ENCODE assay signal across 8 cellular contexts in genomic region chr3:142447308-142447851, GRCh38. TPM values are rescaled to one million over a fixed set of nuclear protein-coding genes. Genes with fewer than 3 reads are reported as not detected.
DNase-seq lines count a peak whose midpoint lies in the region; ATAC-seq and TF ChIP-seq lines count a peak whose summit lies in the region.

No MANE protein-coding gene starts in this region.

- peak overlapping the region; percentile 98 for H3K27ac Mint-ChIP-seq in T-helper 1 cell treated with Interleukin-12 subunit alpha and Interleukin-12 subunit beta and Interleukin-4 antibody, amounts not matched to agents 30 μg/mL and 1 μg/mL, for 36 hours

- ATAC-seq in GM21381 (IDR thresholded peaks at IDR 0.05; ENCODE audit: unreplicated experiment) = peak; percentile 29

- peaks cover 38% of the 10 kb centered on the region for H3K36me3 Mint-ChIP-seq in T-helper 1 cell treated with Interleukin-12 subunit alpha and Interleukin-12 subunit beta and Interleukin-4 antibody, amounts not matched to agents 30 μg/mL and 1 μg/mL, for 36 hours (ENCODE audit: low read depth)

- no peaks in the 10 kb centered on the region for H3K27me3 Mint-ChIP-seq in T-helper 1 cell treated with Interleukin-12 subunit alpha and Interleukin-12 subunit beta and Interleukin-4 antibody, amounts not matched to agents 30 μg/mL and 1 μg/mL, for 36 hours (ENCODE audit: low read depth)

- H3K4me1 Mint-ChIP-seq in T-helper 1 cell treated with Interleukin-12 subunit alpha and Interleukin-12 subunit beta and Interleukin-4 antibody, amounts not matched to agents 30 μg/mL and 1 μg/mL, for 36 hours (ENCODE audit: low read depth) = peaks cover 29% of the 10 kb centered on the region

- no peaks in the 10 kb centered on the region for H3K36me3 ChIP-seq in right atrium auricular region
- H3K36me3 ChIP-seq in rectal smooth muscle tissue (ENCODE audit: control insufficient read depth, insufficient read depth, low read length) = no peaks in the 10 kb centered on the region

- H3K4me3 ChIP-seq in right atrium auricular region (peak overlapping the region; percentile 92 to 98), rectal smooth muscle tissue (ENCODE audit: low read length) (peak overlapping the region; percentile 100)

- H3K4me1 ChIP-seq in right atrium auricular region (peaks cover 0 to 16% of the 10 kb centered on the region in 2 donors), rectal smooth muscle tissue (ENCODE audit: control insufficient read depth, insufficient read depth, low read length) (peaks cover 5% of the 10 kb centered on the region)

- H3K27me3 ChIP-seq in right atrium auricular region (no peaks in the 10 kb centered on the region), rectal smooth muscle tissue (ENCODE audit: control insufficient read depth, insufficient read depth, low read length) (no peaks in the 10 kb centered on the region)

- TF ChIP-seq CTCF in right atrium auricular region (IDR thresholded peaks at IDR 0.05) = no peak

- H3K9me3 ChIP-seq in right atrium auricular region = no peaks in the 10 kb centered on the region

- peak overlapping the region; percentile 100 for H3K9ac ChIP-seq in rectal smooth muscle tissue (ENCODE audit: low read length)

- peak overlapping the region; percentile 85 for H3K27ac ChIP-seq in angular gyrus (ENCODE audit: low read depth, low read length)
- H3K27ac ChIP-seq in right atrium auricular region = peak overlapping the region; percentile 95 to 98
- H3K27ac ChIP-seq in rectal smooth muscle tissue (ENCODE audit: low read depth, low read length) = peak overlapping the region; percentile 93

- peak overlapping the region; percentile 96 for H3K4me3 Mint-ChIP-seq in T-helper 1 cell treated with Interleukin-12 subunit alpha and Interleukin-12 subunit beta and Interleukin-4 antibody, amounts not matched to agents 30 μg/mL and 1 μg/mL, for 36 hours

- DNase-seq in COLO829 (ENCODE audit: low spot score) = peak; percentile 39
- peak; percentile 56 for DNase-seq in HT-29 (ENCODE audit: low spot score)
- DNase-seq in right atrium auricular region (ENCODE audit: low spot score) = no peak
- DNase-seq in HuH-7.5 (ENCODE audit: low spot score) = no peak

- H3K9me3 Mint-ChIP-seq in T-helper 1 cell treated with Interleukin-12 subunit alpha and Interleukin-12 subunit beta and Interleukin-4 antibody, amounts not matched to agents 30 μg/mL and 1 μg/mL, for 36 hours = no peaks in the 10 kb centered on the region

RNA-seq across cellular contexts. Expression of gene XRN1, which starts 0.5 kb away (rescaled TPM):
- total RNA-seq in HT-29 (2014; rRNA removed; shearing (Covaris generic)) = 8.1 and 18.5 TPM in 2 replicates
- total RNA-seq in right atrium auricular region = 10 to 100 TPM; 16.1 to 19.4 TPM

Comparison
In these comparisons a context has a peak if more than half of its experiments do, and no peak if none do; other contexts are left out.
1. DNase-seq: peak in COLO829 (single experiment) and HT-29 (single experiment); none in right atrium auricular region (single experiment) and HuH-7.5 (single experiment).
2. Peak in every context shown above with its lines, with median percentiles within 50 percentile points of each other: H3K27ac ChIP-seq.